In genomic region chr4:123600426-123600825, GRCh38 we compare ENCODE assay signal across 8 cellular contexts.
DNase-seq lines count a peak whose midpoint lies in the region; FAIRE-seq and TF ChIP-seq lines count a peak whose summit lies in the region.

No MANE protein-coding gene starts in this region.

- H3K4me3 ChIP-seq in parathyroid adenoma (ENCODE audit: low read depth, low read length) = no peak overlapping the region

- FAIRE-seq in endometrium (lab: Jason Lieb, UNC) = peak; percentile 74

- no peaks in the 10 kb centered on the region for H3K9me3 ChIP-seq in parathyroid adenoma (ENCODE audit: control insufficient read depth, low read length)

- no peak overlapping the region for H3K9ac ChIP-seq in parathyroid adenoma

- no peaks in the 10 kb centered on the region for H3K36me3 ChIP-seq in parathyroid adenoma (ENCODE audit: control insufficient read depth, insufficient read depth, low read length)

- H3K27me3 ChIP-seq in parathyroid adenoma (ENCODE audit: control insufficient read depth, insufficient read depth, low read length) = no peaks in the 10 kb centered on the region

- H3K4me2 ChIP-seq in parathyroid adenoma (ENCODE audit: low read length) = no peak overlapping the region

- TF ChIP-seq CTCF in parathyroid adenoma (IDR thresholded peaks at IDR 0.05) (no peak), GM10266 (IDR thresholded peaks at IDR 0.05; ENCODE audit: control insufficient read depth, insufficient read depth, low read depth, missing control alignments) (no peak)

- peak; percentile 16 for DNase-seq in GM03348 (ENCODE audit: low spot score)
- DNase-seq in NCI-H146 treated with DMSO at 0.1 percent for 48 hours (lab: John Stamatoyannopoulos, UW; ENCODE audit: unreplicated experiment) = peak; percentile 5
- DNase-seq in midbrain (lab: John Stamatoyannopoulos, UW) = no peak
- no peak for DNase-seq in GM10266 (ENCODE audit: extremely low spot score)
- no peak for DNase-seq in AG20443 (ENCODE audit: low spot score)
- no peak for DNase-seq in HCEC 1CT

- no peaks in the 10 kb centered on the region for H3K79me2 ChIP-seq in parathyroid adenoma

- peak overlapping the region; percentile 20 for H3K27ac ChIP-seq in parathyroid adenoma

- no peaks in the 10 kb centered on the region for H3K4me1 ChIP-seq in parathyroid adenoma

- H2AFZ ChIP-seq in parathyroid adenoma = no peak overlapping the region

Comparison
In these comparisons a context has a peak if more than half of its experiments do, and no peak if none do; other contexts are left out.
1. DNase-seq: peak in GM03348 (single experiment) and NCI-H146 treated with DMSO at 0.1 percent for 48 hours (single experiment); none in midbrain (single experiment), GM10266 (single experiment), AG20443 (single experiment) and HCEC 1CT (single experiment).